In genomic region chr10:102230861-102231356, GRCh38 we compare ENCODE assay signal across 8 cellular contexts. TPM values are rescaled to one million over a fixed set of nuclear protein-coding genes. Genes with fewer than 3 reads are reported as not detected.
A peak's percentile ranks its signal among the peaks of the same experiment; 100 is the strongest.
DNase-seq lines count a peak whose midpoint lies in the region; ATAC-seq and TF ChIP-seq lines count a peak whose summit lies in the region.

No MANE protein-coding gene starts in this region.

- H3K36me3 ChIP-seq in sigmoid colon: no peaks in the 10 kb centered on the region

- H3K27ac ChIP-seq in sigmoid colon: no peak overlapping the region

- TF ChIP-seq POLR2A in sigmoid colon (IDR thresholded peaks at IDR 0.05): no peak

- H3K4me1 ChIP-seq in sigmoid colon: peaks cover 0 to 32% (median 31%) of the 10 kb centered on the region in 4 donors

- ATAC-seq in left ventricle myocardium superior: peak; percentile 9
- ATAC-seq in HG03108 (IDR thresholded peaks at IDR 0.05; ENCODE audit: unreplicated experiment): no peak
- ATAC-seq in HG02642 (IDR thresholded peaks at IDR 0.05; ENCODE audit: poor library complexity, unreplicated experiment): no peak
- no peak for ATAC-seq in HG03045 (IDR thresholded peaks at IDR 0.05; ENCODE audit: unreplicated experiment)

- DNase-seq in ELF-1 (ENCODE audit: low read depth, low spot score) (peak; percentile 64), NCI-H2227 treated with DMSO at 0.1 percent for 48 hours (lab: John Stamatoyannopoulos, UW) (peak; percentile 15), left ventricle myocardium superior (peak; percentile 68), sigmoid colon (no peak)
- peak; percentile 49 for DNase-seq in activated naive CD4-positive, alpha-beta T cell treated with Interleukin-2 at 50 U/mL for 16 hours

- H3K9me3 ChIP-seq in sigmoid colon: no peaks in the 10 kb centered on the region

- intact Hi-C loops in left ventricle myocardium superior (cut with micrococcal nuclease) (no loop called here), sigmoid colon (cut with DNase I) (loop anchor here (1.0 kb wide), 1 partner anchor 120 kb away; no protein-coding TSS in a partner anchor)

- H3K27me3 ChIP-seq in sigmoid colon: peaks cover 20 to 80% (median 47%) of the 10 kb centered on the region in 3 donors

- peak overlapping the region in 3 of 4 donors; percentile 32 to 49 (median 46) for H3K4me3 ChIP-seq in sigmoid colon

- TF ChIP-seq CTCF in sigmoid colon (IDR thresholded peaks at IDR 0.05): no peak

- no peak for TF ChIP-seq EP300 in sigmoid colon (IDR thresholded peaks at IDR 0.05)

- WGBS in sigmoid colon, 2 donors: 1 to 2% methylated on average over 52 of the region's 52 CpGs

RNA-seq across cellular contexts. Expression of gene ELOVL3, which starts 4.8 kb away (rescaled TPM):
- not detected for total RNA-seq in left ventricle myocardium superior
- under 1 TPM in 1 of 4 donors, not detected in 3; 0.71 TPM for total RNA-seq in sigmoid colon
- under 1 TPM in 1 of 3 donors, not detected in 2; 0.45 TPM for polyA plus RNA-seq in sigmoid colon

RNA-seq across cellular contexts. Expression of gene PITX3, which starts 10.4 kb away (rescaled TPM):
- total RNA-seq in left ventricle myocardium superior: 1.1 TPM
- total RNA-seq in sigmoid colon: not detected
- not detected for polyA plus RNA-seq in sigmoid colon

RNA-seq across cellular contexts. Expression of gene GBF1, which starts 14.4 kb away (rescaled TPM):
- 41.7 TPM for total RNA-seq in left ventricle myocardium superior
- 10 to 100 TPM; 18.1 to 38.2 (median 21.4) TPM for total RNA-seq in sigmoid colon
- 10 to 100 TPM in 2 of 3 donors, 1 to 10 TPM in 1; 8.4 to 28.7 (median 14.8) TPM for polyA plus RNA-seq in sigmoid colon
